ENCODE assay signal across 24 cellular contexts in genomic region chr10:116972136-116972535, GRCh38. TPM values are rescaled to one million over a fixed set of nuclear protein-coding genes. Genes with fewer than 3 reads are reported as not detected.
DNase-seq lines count a peak whose midpoint lies in the region; TF ChIP-seq lines count a peak whose summit lies in the region.
"Had no signal": no experiment of that assay in that cellular context is flagged by ENCODE, and none has a peak within 500 bp of the region (broad histone marks: within the 10 kb centered on the region; RNA-seq: fewer than 3 reads in every experiment).

No MANE protein-coding gene starts in this region.

- DNase-seq in DMS 273 treated with DMSO at 0.1 percent for 48 hours (lab: John Stamatoyannopoulos, UW) (peak; percentile 50), NCI-H1694 treated with DMSO at 0.1 percent for 48 hours (lab: John Stamatoyannopoulos, UW) (peak; percentile 59), dorsolateral prefrontal cortex (peak in 3 of 10 donors; percentile 43 to 58 (median 50)), substantia nigra (lab: John Stamatoyannopoulos, UW) (no peak), NOMO-1 treated with DMSO at 0.1 percent for 48 hours (lab: John Stamatoyannopoulos, UW; ENCODE audit: unreplicated experiment) (no peak), NCI-H748 (lab: John Stamatoyannopoulos, UW; ENCODE audit: unreplicated experiment) (no peak)
- no peak for DNase-seq in central memory CD4-positive, alpha-beta T cell
- DNase-seq: AML-193; C1 segment of cervical spinal cord; CD4-positive, alpha-beta memory T cell; COR-L47; DMS79 treated with DMSO at 0.1 percent for 48 hours; HCEC 1CT; KBM-7; MG63; NCI-H1105 treated with DMSO at 0.1 percent for 48 hours; NCI-H2081; NCI-H345; NCI-H510A treated with DMSO at 0.1 percent for 48 hours; SHP77; T-cell had no signal

- intact Hi-C loops in dorsolateral prefrontal cortex (cut with DNase I): loop anchor here in 1 of 2 donors (10.0 kb wide), 1 partner anchor 123 kb away; no protein-coding TSS in a partner anchor

- H3K27ac ChIP-seq in dorsolateral prefrontal cortex: peak overlapping the region; percentile 44 to 99 (median 96)
- H3K27ac ChIP-seq in substantia nigra (ENCODE audit: low read depth, low read length, poor library complexity, severe bottlenecking): peak overlapping the region; percentile 93
- H3K27ac ChIP-seq: RWPE1 had no signal

- H3K4me3 ChIP-seq in dorsolateral prefrontal cortex: no peak overlapping the region
- H3K4me3 ChIP-seq: A549, MG63 had no signal

- no peak for TF ChIP-seq CTCF in dorsolateral prefrontal cortex (IDR thresholded peaks at IDR 0.05 in 54 of 56, conservative IDR thresholded peaks at IDR 0.05 in 2 of 56; ENCODE audit: low read depth in 1 of 56, partially characterized antibody in 56 of 56)

- no peaks in the 10 kb centered on the region for H3K27me3 ChIP-seq in dorsolateral prefrontal cortex
- H3K27me3 ChIP-seq: MG63 had no signal

RNA-seq across cellular contexts. Expression of gene SHTN1, which starts 32.9 kb away (rescaled TPM):
- 100 to 1,000 TPM in 103 of 120 experiments, 10 to 100 TPM in 17; 65.1 to 426 (median 156) TPM for total RNA-seq in dorsolateral prefrontal cortex
- total RNA-seq: OCI-LY7 had no signal

Comparison
In these comparisons a context has a peak if more than half of its experiments do, and no peak if none do; other contexts are left out.
1. DNase-seq: peak in DMS 273 treated with DMSO at 0.1 percent for 48 hours (single experiment) and NCI-H1694 treated with DMSO at 0.1 percent for 48 hours (single experiment); none in substantia nigra (0 of 49), NOMO-1 treated with DMSO at 0.1 percent for 48 hours (single experiment), NCI-H748 (single experiment) and central memory CD4-positive, alpha-beta T cell (single experiment).